8 cellular contexts compared by ENCODE assay signal in the genomic region with DNA sequence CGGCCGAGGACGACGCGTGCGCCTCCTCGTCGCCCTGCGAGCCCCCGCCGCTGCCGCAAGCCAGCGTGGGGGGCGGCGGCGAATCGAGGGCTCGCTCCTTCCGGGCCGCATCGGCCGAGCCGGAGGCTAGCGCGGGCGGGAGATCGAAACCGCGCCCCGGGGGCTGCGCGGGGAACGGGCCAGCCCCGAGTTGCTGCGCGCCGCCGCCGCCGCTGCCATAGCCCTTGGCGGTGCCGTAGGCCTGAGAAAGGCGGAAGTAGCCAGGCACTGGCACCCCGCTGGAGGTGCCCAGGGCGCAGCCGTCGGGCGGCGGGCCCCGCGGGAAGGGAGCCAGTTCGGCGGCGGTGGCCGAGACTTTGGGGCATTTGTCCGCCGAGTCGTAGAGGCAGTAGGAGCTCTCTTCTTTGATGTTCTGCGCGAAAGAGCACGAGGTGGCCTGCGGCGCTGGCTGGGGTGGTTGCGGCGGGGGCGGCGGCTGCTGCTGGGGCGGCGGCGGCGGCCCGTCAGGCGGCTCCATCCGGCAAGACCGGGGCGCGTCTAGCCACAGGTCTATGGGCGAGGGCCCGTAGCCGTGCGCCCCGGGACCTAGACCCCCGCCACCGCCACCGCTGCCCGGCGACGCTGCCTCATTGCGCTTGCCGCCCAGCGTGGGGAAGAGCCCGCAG. TPM values are rescaled to one million over a fixed set of nuclear protein-coding genes. Genes with fewer than 3 reads are reported as not detected.
DNase-seq lines count a peak whose midpoint lies in the region; ATAC-seq, FAIRE-seq and TF ChIP-seq lines count a peak whose summit lies in the region.

No MANE protein-coding gene starts in this region.

- TF ChIP-seq POLR2A in gastrocnemius medialis (IDR thresholded peaks at IDR 0.05): no peak

- H3K36me3 ChIP-seq in gastrocnemius medialis: no peaks in the 10 kb centered on the region

- DNase-seq in activated CD4-positive, alpha-beta T cell treated with anti-CD3 and anti-CD28 coated beads for 48 hours: peak; percentile 28
- no peak for DNase-seq in activated CD4-positive, alpha-beta T cell treated with anti-CD3 and anti-CD28 coated beads, Interleukin-2, amount 50 U/mL, for 48 hours
- DNase-seq in SW480 (ENCODE audit: low spot score) (peak; percentile 66), Right ventricle myocardium superior (no peak), gastrocnemius medialis (peak; percentile 5 to 50), medulla oblongata (ENCODE audit: extremely low spot score) (no peak), RCC 7860 (ENCODE audit: low spot score) (no peak), cerebellar nuclear complex (lab: John Stamatoyannopoulos, UW) (no peak)

- intact Hi-C loops in Right ventricle myocardium superior (cut with DNase I): no loop called here
- intact Hi-C loops in gastrocnemius medialis (cut with DNase I; ENCODE audit: low total_unique reads): loop anchor here (10.0 kb wide), 1 partner anchor 1499 kb away; no protein-coding TSS in a partner anchor

- H3K9me3 ChIP-seq in gastrocnemius medialis: no peaks in the 10 kb centered on the region

- peak overlapping the region; percentile 90 to 99 (median 95) for H3K27ac ChIP-seq in gastrocnemius medialis

- in situ Hi-C loops in gastrocnemius medialis (cut with MboI; ENCODE audit: low sequenced_read_pairs in 4 of 4): loop anchor here in 2 of 4 donors (10.0 to 25.0 kb wide), 2 partner anchors 961 to 1319 kb away; partner anchors contain the start of genes CBX3 (in 1 of the 2) and HNRNPA2B1 (in 1 of the 2)

- ATAC-seq in Right ventricle myocardium superior (ENCODE audit: poor library complexity): peak; percentile 63
- ATAC-seq in gastrocnemius medialis: peak; percentile 13 to 21

- peak overlapping the region; percentile 62 to 88 (median 77) for H3K4me3 ChIP-seq in gastrocnemius medialis

- H3K27me3 ChIP-seq in gastrocnemius medialis: no peaks in the 10 kb centered on the region

- no peak for FAIRE-seq in RCC 7860 (lab: Jason Lieb, UNC)

- H3K4me1 ChIP-seq in gastrocnemius medialis: peaks cover 22 to 56% of the 10 kb centered on the region in 2 donors

- TF ChIP-seq CTCF in gastrocnemius medialis (IDR thresholded peaks at IDR 0.05 in 4 of 5, conservative IDR thresholded peaks at IDR 0.05 in 1 of 5): no peak

RNA-seq across cellular contexts. Expression of gene HOXA10, which starts 0.6 kb away (rescaled TPM):
- not detected for total RNA-seq in Right ventricle myocardium superior
- 10 to 100 TPM; 24.6 to 61.2 (median 40.0) TPM for total RNA-seq in gastrocnemius medialis

RNA-seq across cellular contexts. Expression of gene HOXA9, which starts 8.2 kb away (rescaled TPM):
- total RNA-seq in Right ventricle myocardium superior: not detected
- total RNA-seq in gastrocnemius medialis: 10 to 100 TPM; 18.9 to 30.3 (median 19.5) TPM

RNA-seq across cellular contexts. Expression of gene HOXA11, which starts 11.5 kb away (rescaled TPM):
- total RNA-seq in Right ventricle myocardium superior (not detected), gastrocnemius medialis (1 to 10 TPM; 5.1 to 7.9 (median 6.4) TPM)

RNA-seq across cellular contexts. Expression of gene HOXA7, which starts 17.1 kb away (rescaled TPM):
- not detected for total RNA-seq in Right ventricle myocardium superior
- total RNA-seq in gastrocnemius medialis: 10 to 100 TPM in 1 of 4 donors, 1 to 10 TPM in 3; 5.3 to 12.8 (median 8.6) TPM

RNA-seq across cellular contexts. Expression of gene HOXA3, which starts 21.2 kb away (rescaled TPM):
- total RNA-seq in Right ventricle myocardium superior: 0.35 TPM
- total RNA-seq in gastrocnemius medialis: 1 to 10 TPM in 3 of 4 donors, under 1 TPM in 1; 0.53 to 6.2 (median 3.0) TPM

Comparison
In these comparisons a context has a peak if more than half of its experiments do, and no peak if none do; other contexts are left out.
1. DNase-seq: peak in activated CD4-positive, alpha-beta T cell treated with anti-CD3 and anti-CD28 coated beads for 48 hours (single experiment), SW480 (single experiment) and gastrocnemius medialis (2 of 2); none in activated CD4-positive, alpha-beta T cell treated with anti-CD3 and anti-CD28 coated beads, Interleukin-2, amount 50 U/mL, for 48 hours (0 of 2), Right ventricle myocardium superior (single experiment), medulla oblongata (single experiment), RCC 7860 (single experiment) and cerebellar nuclear complex (0 of 2).
2. RNA of gene HOXA10, which starts 0.6 kb away (total RNA-seq): 24.6 to 61.2 TPM in gastrocnemius medialis; not detected in Right ventricle myocardium superior (single experiment); every median in the first group is over 10 times any median in the second.
3. RNA of gene HOXA9, which starts 8.2 kb away (total RNA-seq): 18.9 to 30.3 TPM in gastrocnemius medialis; not detected in Right ventricle myocardium superior (single experiment); every median in the first group is over 10 times any median in the second.